In genomic region chr7:101393865-101394264, GRCh38 we compare ENCODE assay signal across 29 cellular contexts. TPM values are rescaled to one million over a fixed set of nuclear protein-coding genes. Genes with fewer than 3 reads are reported as not detected.
"Had no signal": no experiment of that assay in that cellular context is flagged by ENCODE, and none has a peak within 500 bp of the region (broad histone marks: within the 10 kb centered on the region; RNA-seq: fewer than 3 reads in every experiment).

No MANE protein-coding gene starts in this region.

- H3K4me1 ChIP-seq: pancreas, psoas muscle, stomach, thyroid gland, upper lobe of left lung, vagina had no signal

- H3K9me3 Mint-ChIP-seq: natural killer cell; nephron; stimulated activated effector memory CD8-positive, alpha-beta T cell treated with anti-CD3 and anti-CD28 coated beads, Interleukin-12 subunit alpha, Interleukin-12 subunit beta, amount 100 ng/mL, for 72 hours; stimulated activated naive B cell treated with anti-CD40 and anti-IgM and Interleukin-4, amounts not matched to agents 10 μg/mL and 1 μg/mL and 100 μg/mL, for 72 hours; stimulated activated naive CD8-positive, alpha-beta T cell treated with anti-CD3 and anti-CD28 coated beads, Interleukin-15, Interleukin-2, amounts not matched to agents 100 ng/mL and 50 ng/mL, for 24 hours had no signal

- H3K27me3 Mint-ChIP-seq: stimulated activated naive CD8-positive, alpha-beta T cell treated with anti-CD3 and anti-CD28 coated beads, Interleukin-15, Interleukin-2, amounts not matched to agents 100 ng/mL and 50 ng/mL, for 24 hours had no signal

- FAIRE-seq: pancreas, urothelium cell line had no signal

- ATAC-seq: naive thymus-derived CD4-positive, alpha-beta T cell; natural killer cell; pancreas; psoas muscle; right cardiac atrium; sciatic nerve; stimulated activated effector memory CD8-positive, alpha-beta T cell treated with anti-CD3 and anti-CD28 coated beads, Interleukin-12 subunit alpha, Interleukin-12 subunit beta, amount 100 ng/mL, for 72 hours; stimulated activated naive B cell treated with anti-CD40 and anti-IgM and Interleukin-4, amounts not matched to agents 10 μg/mL and 1 μg/mL and 100 μg/mL, for 72 hours had no signal

- H3K27ac ChIP-seq: neutrophil, pancreas, psoas muscle, skin epidermis, stomach, thoracic aorta, thyroid gland, tibial nerve, upper lobe of left lung, vagina had no signal

- H3K9me3 ChIP-seq: neutrophil, pancreas, psoas muscle, stomach, thoracic aorta, thyroid gland, tibial nerve, upper lobe of left lung, vagina had no signal

- H3K36me3 ChIP-seq: neutrophil, pancreas, stomach, thoracic aorta, thyroid gland, tibial nerve, upper lobe of left lung, vagina had no signal

- H3K4me3 Mint-ChIP-seq: naive thymus-derived CD4-positive, alpha-beta T cell; natural killer cell; nephron; stimulated activated effector memory CD8-positive, alpha-beta T cell treated with anti-CD3 and anti-CD28 coated beads, Interleukin-12 subunit alpha, Interleukin-12 subunit beta, amount 100 ng/mL, for 72 hours; stimulated activated naive B cell treated with anti-CD40 and anti-IgM and Interleukin-4, amounts not matched to agents 10 μg/mL and 1 μg/mL and 100 μg/mL, for 72 hours; stimulated activated naive CD8-positive, alpha-beta T cell treated with anti-CD3 and anti-CD28 coated beads, Interleukin-15, Interleukin-2, amounts not matched to agents 100 ng/mL and 50 ng/mL, for 24 hours had no signal

- H3K36me3 Mint-ChIP-seq: naive thymus-derived CD4-positive, alpha-beta T cell; natural killer cell; stimulated activated effector memory CD8-positive, alpha-beta T cell treated with anti-CD3 and anti-CD28 coated beads, Interleukin-12 subunit alpha, Interleukin-12 subunit beta, amount 100 ng/mL, for 72 hours; stimulated activated naive B cell treated with anti-CD40 and anti-IgM and Interleukin-4, amounts not matched to agents 10 μg/mL and 1 μg/mL and 100 μg/mL, for 72 hours had no signal

- H3K27ac Mint-ChIP-seq: natural killer cell; nephron; stimulated activated effector memory CD8-positive, alpha-beta T cell treated with anti-CD3 and anti-CD28 coated beads, Interleukin-12 subunit alpha, Interleukin-12 subunit beta, amount 100 ng/mL, for 72 hours; stimulated activated naive B cell treated with anti-CD40 and anti-IgM and Interleukin-4, amounts not matched to agents 10 μg/mL and 1 μg/mL and 100 μg/mL, for 72 hours; stimulated activated naive CD8-positive, alpha-beta T cell treated with anti-CD3 and anti-CD28 coated beads, Interleukin-15, Interleukin-2, amounts not matched to agents 100 ng/mL and 50 ng/mL, for 24 hours had no signal

- H3K4me3 ChIP-seq: pancreas, psoas muscle, skin epidermis, stomach, thoracic aorta, thyroid gland, tibial nerve, upper lobe of left lung, vagina had no signal

- DNase-seq: naive thymus-derived CD4-positive, alpha-beta T cell; natural killer cell; nucleus accumbens; pancreas; psoas muscle; right cardiac atrium; stimulated activated CD4-positive, alpha-beta T cell treated with anti-CD3 and anti-CD28 coated beads, Interleukin-15, amount 100 ng/mL, for 24 hours; stimulated activated CD4-positive, alpha-beta T cell treated with anti-CD3 and anti-CD28 coated beads, Interleukin-2, amount 100 ng/mL, for 24 hours; stimulated activated CD4-positive, alpha-beta T cell treated with anti-CD3 and anti-CD28 coated beads, Interleukin-2, amount 100 ng/mL, for 48 hours; stimulated activated CD4-positive, alpha-beta T cell treated with anti-CD3 and anti-CD28 coated beads, Interleukin-4, amount 100 ng/mL, for 24 hours; stimulated activated naive B cell treated with anti-CD40 and anti-IgM and Interleukin-4, amounts not matched to agents 10 μg/mL and 1 μg/mL and 100 μg/mL, for 72 hours; stimulated activated naive CD4-positive, alpha-beta T cell treated with Interleukin-2 at 50 U/mL for 16 hours; stomach; thyroid gland; trophoblast cell; upper lobe of left lung had no signal

- H3K27me3 ChIP-seq: pancreas, thyroid gland, upper lobe of left lung, vagina had no signal

RNA-seq across cellular contexts. Expression of gene COL26A1, which starts 31.2 kb away (rescaled TPM):
- total RNA-seq: posterior vena cava, psoas muscle, subcutaneous adipose tissue, thyroid gland, ureter, vagina had no signal
- polyA plus RNA-seq: naive thymus-derived CD4-positive, alpha-beta T cell had no signal
